8 cellular contexts compared by ENCODE assay signal in the genomic region with DNA sequence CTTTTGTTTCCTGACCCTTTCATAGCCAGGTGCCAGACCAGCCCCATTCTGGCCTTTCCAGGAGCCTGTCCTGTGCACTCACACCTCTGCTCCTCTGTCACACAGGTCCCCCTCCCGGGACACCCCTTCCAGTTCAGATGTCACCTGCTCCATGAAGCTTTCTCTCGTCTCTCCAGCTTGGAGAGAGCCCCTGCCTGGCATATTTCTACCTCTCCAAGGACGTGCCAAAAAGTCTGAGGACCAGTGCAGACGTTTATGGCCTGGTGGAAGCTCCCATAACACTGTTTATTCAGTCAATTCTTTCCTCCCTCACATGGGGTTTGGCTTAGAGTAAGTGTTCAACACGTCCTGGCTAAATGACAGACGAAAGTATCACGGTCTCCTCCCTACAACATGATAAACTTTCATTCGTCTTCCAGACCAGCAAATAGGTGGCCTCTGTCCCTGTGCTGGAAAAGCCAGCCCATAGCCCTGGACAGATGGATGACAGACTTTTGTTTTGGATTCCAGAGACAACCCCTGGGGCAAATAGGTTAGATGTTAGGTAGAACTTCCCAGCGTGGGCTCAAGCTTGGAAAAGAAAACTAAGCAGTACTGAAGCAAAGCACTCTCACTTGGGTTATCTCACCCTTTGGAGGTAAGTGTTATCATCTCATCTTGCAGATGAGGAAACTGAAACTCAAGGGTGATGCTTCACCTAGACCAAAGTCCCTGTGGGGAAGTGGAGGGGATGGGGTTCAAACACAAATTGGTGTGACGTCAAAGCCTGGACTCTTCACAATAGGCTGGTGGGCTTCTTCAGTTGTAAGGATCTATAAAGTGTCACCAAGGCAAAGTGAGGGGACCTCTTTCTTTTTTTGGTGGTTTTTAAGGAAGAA. TPM values are rescaled to one million over a fixed set of nuclear protein-coding genes. Genes with fewer than 3 reads are reported as not detected.
DNase-seq lines count a peak whose midpoint lies in the region; ATAC-seq and TF ChIP-seq lines count a peak whose summit lies in the region.

No MANE protein-coding gene starts in this region.

- intact Hi-C loops in sigmoid colon (cut with DNase I) = loop anchor here (2.0 to 10.0 kb wide), 3 partner anchors 34 to 558 kb away; partner anchors contain the start of gene HP1BP3

- no peak for ATAC-seq in HG03139 (IDR thresholded peaks at IDR 0.05; ENCODE audit: unreplicated experiment)
- ATAC-seq in GM19324 (IDR thresholded peaks at IDR 0.05; ENCODE audit: low FRiP score, unreplicated experiment) = no peak

- no peaks in the 10 kb centered on the region for H3K9me2 ChIP-seq in DOHH2 (replicated peaks; ENCODE audit: control insufficient read depth, low read length)

- WGBS in sigmoid colon, 2 donors = 18 to 41% methylated on average over 10 of the region's 10 CpGs

- H4K20me1 ChIP-seq in DOHH2 (ENCODE audit: control insufficient read depth, insufficient read depth, low read depth, low read length) (no peaks in the 10 kb centered on the region; the same call in 1 of the 2 replicates), OCI-LY3 (ENCODE audit: insufficient read depth, low read length) (peaks cover 56% of the 10 kb centered on the region)

- TF ChIP-seq CTCF in DOHH2 (IDR thresholded peaks at IDR 0.05; ENCODE audit: low read depth, low read length, poor library complexity, severe bottlenecking) = no peak
- no peak for TF ChIP-seq CTCF in OCI-LY3 (IDR thresholded peaks at IDR 0.05; ENCODE audit: low read depth, low read length)
- no peak for TF ChIP-seq CTCF in sigmoid colon (IDR thresholded peaks at IDR 0.05)

- no peak overlapping the region for H2AFZ ChIP-seq in OCI-LY3 (ENCODE audit: low read depth, low read length)

- no peak for TF ChIP-seq POLR2A in sigmoid colon (IDR thresholded peaks at IDR 0.05)

- DNase-seq in sigmoid colon (peak; percentile 71), germinal center (ENCODE audit: low spot score) (no peak), NCI-H187 treated with DMSO at 0.1 percent for 48 hours (lab: John Stamatoyannopoulos, UW) (no peak)

- no peaks in the 10 kb centered on the region for H3K79me2 ChIP-seq in DOHH2 (ENCODE audit: control insufficient read depth, low read length)
- peaks cover 89% of the 10 kb centered on the region for H3K79me2 ChIP-seq in OCI-LY3 (ENCODE audit: low read length)

- H3K36me3 ChIP-seq in DOHH2 (ENCODE audit: control insufficient read depth, low read length) = no peaks in the 10 kb centered on the region
- H3K36me3 ChIP-seq in OCI-LY3 (replicated peaks; ENCODE audit: low read depth, low read length) = no peaks in the 10 kb centered on the region
- H3K36me3 ChIP-seq in endocrine pancreas (ENCODE audit: control insufficient read depth, insufficient read depth, low read length) = no peaks in the 10 kb centered on the region
- peaks cover 0 to 6% (median 0%) of the 10 kb centered on the region in 4 donors for H3K36me3 ChIP-seq in sigmoid colon

- TF ChIP-seq EP300 in sigmoid colon (IDR thresholded peaks at IDR 0.05) = no peak

- H3K27ac ChIP-seq in DOHH2 (ENCODE audit: low read depth, low read length) = no peak overlapping the region
- peak overlapping the region; percentile 23 for H3K27ac ChIP-seq in OCI-LY3 (ENCODE audit: low read length)
- H3K27ac ChIP-seq in sigmoid colon = peak overlapping the region; percentile 86 to 96 (median 96)

- 0 out of 2 replicates have a peak overlapping the region, but pooled peaks have one; percentile 14 for H3K4me2 ChIP-seq in DOHH2 (ENCODE audit: low read length)
- H3K4me2 ChIP-seq in OCI-LY3 (ENCODE audit: low read length) = peak overlapping the region; percentile 97

- H3K27me3 ChIP-seq in DOHH2 (ENCODE audit: control insufficient read depth, low read length) (peaks cover 50% of the 10 kb centered on the region), OCI-LY3 (ENCODE audit: low read depth, low read length) (no peaks in the 10 kb centered on the region), endocrine pancreas (ENCODE audit: control insufficient read depth, insufficient read depth, low read length) (no peaks in the 10 kb centered on the region), sigmoid colon (no peaks in the 10 kb centered on the region)

- H3K9ac ChIP-seq in OCI-LY3 (ENCODE audit: low read length) (peak overlapping the region; percentile 91), endocrine pancreas (ENCODE audit: control insufficient read depth, insufficient read depth, low read length) (peak overlapping the region; percentile 22)

- H3K4me1 ChIP-seq in DOHH2 (ENCODE audit: control insufficient read depth, low read length) (peaks cover 30% of the 10 kb centered on the region), OCI-LY3 (ENCODE audit: low read length) (peaks cover 25% of the 10 kb centered on the region), endocrine pancreas (ENCODE audit: control insufficient read depth, insufficient read depth, low read length) (no peaks in the 10 kb centered on the region), sigmoid colon (peaks cover 0 to 68% (median 61%) of the 10 kb centered on the region in 4 donors)

- no peak overlapping the region for H3K4me3 ChIP-seq in DOHH2 (ENCODE audit: low read length)
- H3K4me3 ChIP-seq in OCI-LY3 (ENCODE audit: low read length) = peak overlapping the region; percentile 99
- H3K4me3 ChIP-seq in endocrine pancreas (ENCODE audit: control insufficient read depth, insufficient read depth, low read length) = peak overlapping the region; percentile 45
- H3K4me3 ChIP-seq in sigmoid colon = peak overlapping the region; percentile 79 to 91 (median 84)

- H3K9me3 ChIP-seq in DOHH2 (ENCODE audit: control insufficient read depth, insufficient read depth, low read length) (no peaks in the 10 kb centered on the region), OCI-LY3 (ENCODE audit: insufficient read depth, low read length) (no peaks in the 10 kb centered on the region), endocrine pancreas (ENCODE audit: control insufficient read depth, low read length) (no peaks in the 10 kb centered on the region), sigmoid colon (no peaks in the 10 kb centered on the region)

- H3F3A ChIP-seq in DOHH2 (ENCODE audit: control insufficient read depth, insufficient read depth) = no peaks in the 10 kb centered on the region

RNA-seq across cellular contexts. Expression of gene ECE1, which starts 52.9 kb away (rescaled TPM):
- total RNA-seq in sigmoid colon = 100 to 1,000 TPM in 1 of 4 donors, 10 to 100 TPM in 3; 62.9 to 112 (median 80.8) TPM
- polyA plus RNA-seq in sigmoid colon = 10 to 100 TPM; 10.2 to 73.8 (median 13.6) TPM
